Comparison of ENCODE assay signal across 27 cellular contexts in genomic region chr18:59477849-59478248, GRCh38.
"Had no signal": no experiment of that assay in that cellular context is flagged by ENCODE, and none has a peak within 500 bp of the region (broad histone marks: within the 10 kb centered on the region; RNA-seq: fewer than 3 reads in every experiment).

No MANE protein-coding gene starts in this region.

- H3K27me3 Mint-ChIP-seq: dendritic cell treated with granulocyte-macrophage colony-stimulating factor and Interleukin-4, amounts not matched to agents 40 ng/mL and 50 ng/mL, for 4 days had no signal

- H3K27ac ChIP-seq: colonic mucosa, coronary artery, dorsolateral prefrontal cortex, epithelial cell of prostate, esophagus muscularis mucosa, esophagus squamous epithelium, foreskin keratinocyte, gastrocnemius medialis, gastroesophageal sphincter, heart left ventricle, heart right ventricle had no signal

- H3K4me1 ChIP-seq: colonic mucosa, esophagus muscularis mucosa, esophagus squamous epithelium, foreskin keratinocyte, gastrocnemius medialis, gastroesophageal sphincter, heart left ventricle, heart right ventricle had no signal

- H3K4me3 Mint-ChIP-seq: dendritic cell treated with granulocyte-macrophage colony-stimulating factor and Interleukin-4, amounts not matched to agents 40 ng/mL and 50 ng/mL, for 4 days; effector memory CD8-positive, alpha-beta T cell; endodermal cell had no signal

- H3K27me3 ChIP-seq: colonic mucosa, esophagus muscularis mucosa, foreskin keratinocyte, gastrocnemius medialis, gastroesophageal sphincter, heart left ventricle, heart right ventricle had no signal

- H3K9me3 ChIP-seq: colonic mucosa, esophagus muscularis mucosa, esophagus squamous epithelium, gastrocnemius medialis, gastroesophageal sphincter, heart left ventricle, heart right ventricle had no signal

- FAIRE-seq: colon, endothelial cell of umbilical vein, frontal cortex had no signal

- DNase-seq: colonic mucosa; cortex of kidney; dermis blood vessel endothelial cell; dorsolateral prefrontal cortex; effector CD4-positive, alpha-beta T cell; effector CD8-positive, alpha-beta T cell; effector memory CD4-positive, alpha-beta T cell; effector memory CD8-positive, alpha-beta T cell; endodermal cell; erythroblast; esophagus squamous epithelium; foreskin keratinocyte; foreskin melanocyte; gastrocnemius medialis; glutamatergic neuron; head of caudate nucleus; heart left ventricle; heart right ventricle had no signal

- ATAC-seq: effector memory CD8-positive, alpha-beta T cell; esophagus mucosa; foreskin keratinocyte; gastrocnemius medialis; gastroesophageal sphincter; heart left ventricle; heart right ventricle had no signal

- H3K4me3 ChIP-seq: colonic mucosa, coronary artery, dorsolateral prefrontal cortex, esophagus muscularis mucosa, esophagus squamous epithelium, gastrocnemius medialis, gastroesophageal sphincter, heart left ventricle, heart right ventricle had no signal

- H3K9me3 Mint-ChIP-seq: dendritic cell treated with granulocyte-macrophage colony-stimulating factor and Interleukin-4, amounts not matched to agents 40 ng/mL and 50 ng/mL, for 4 days had no signal

- H3K27ac Mint-ChIP-seq: dendritic cell treated with granulocyte-macrophage colony-stimulating factor and Interleukin-4, amounts not matched to agents 40 ng/mL and 50 ng/mL, for 4 days; effector memory CD8-positive, alpha-beta T cell; endodermal cell had no signal

- H3K36me3 ChIP-seq: colonic mucosa, esophagus muscularis mucosa, esophagus squamous epithelium, gastrocnemius medialis, gastroesophageal sphincter, heart left ventricle, heart right ventricle had no signal
